31 cellular contexts compared by ENCODE assay signal in genomic region chr22:39055658-39056057, GRCh38. TPM values are rescaled to one million over a fixed set of nuclear protein-coding genes. Genes with fewer than 3 reads are reported as not detected.
"Had no signal": no experiment of that assay in that cellular context is flagged by ENCODE, and none has a peak within 500 bp of the region (broad histone marks: within the 10 kb centered on the region; RNA-seq: fewer than 3 reads in every experiment).

No MANE protein-coding gene starts in this region.

- H3K9me3 Mint-ChIP-seq: naive thymus-derived CD8-positive, alpha-beta T cell; neural crest cell; stimulated activated memory B cell treated with anti-CD40 and anti-IgM and Interleukin-4, amounts not matched to agents 10 μg/mL and 1 μg/mL and 100 μg/mL, for 72 hours; stimulated activated naive CD8-positive, alpha-beta T cell treated with anti-CD3 and anti-CD28 coated beads, Interleukin-15, amount 100 ng/mL, for 72 hours had no signal

- H3K4me1 ChIP-seq: left lung, lower lobe of right lung, pancreas, prostate gland, sigmoid colon, tibial nerve, upper lobe of left lung had no signal

- H3K27ac ChIP-seq: left lung, lower lobe of right lung, pancreas, prostate gland, sigmoid colon, spleen, tibial nerve, upper lobe of left lung had no signal

- FAIRE-seq: islet of Langerhans, kidney, pancreas, small intestine had no signal

- H3K36me3 Mint-ChIP-seq: naive thymus-derived CD8-positive, alpha-beta T cell had no signal

- ATAC-seq: left colon; left lung; lower lobe of right lung; naive thymus-derived CD8-positive, alpha-beta T cell; pancreas; right cardiac atrium; stimulated activated memory B cell treated with anti-CD40 and anti-IgM and Interleukin-4, amounts not matched to agents 10 μg/mL and 1 μg/mL and 100 μg/mL, for 72 hours; stimulated activated naive CD8-positive, alpha-beta T cell treated with anti-CD3 and anti-CD28 coated beads, Interleukin-15, amount 100 ng/mL, for 72 hours had no signal

- H3K4me3 Mint-ChIP-seq: naive thymus-derived CD8-positive, alpha-beta T cell; nephron; neural crest cell; stimulated activated memory B cell treated with anti-CD40 and anti-IgM and Interleukin-4, amounts not matched to agents 10 μg/mL and 1 μg/mL and 100 μg/mL, for 72 hours; stimulated activated naive CD8-positive, alpha-beta T cell treated with anti-CD3 and anti-CD28 coated beads, Interleukin-15, amount 100 ng/mL, for 72 hours had no signal

- H3K4me1 Mint-ChIP-seq: nephron; neural crest cell; stimulated activated naive CD8-positive, alpha-beta T cell treated with anti-CD3 and anti-CD28 coated beads, Interleukin-15, amount 100 ng/mL, for 72 hours had no signal

- H3K27ac Mint-ChIP-seq: nephron; stimulated activated memory B cell treated with anti-CD40 and anti-IgM and Interleukin-4, amounts not matched to agents 10 μg/mL and 1 μg/mL and 100 μg/mL, for 72 hours; stimulated activated naive CD8-positive, alpha-beta T cell treated with anti-CD3 and anti-CD28 coated beads, Interleukin-15, amount 100 ng/mL, for 72 hours had no signal

- H3K9me3 ChIP-seq: left lung, lower lobe of right lung, pancreas, prostate gland, sigmoid colon, spleen, tibial nerve, upper lobe of left lung had no signal

- H3K27me3 ChIP-seq: left lung, pancreas, sigmoid colon, spleen, tibial nerve, upper lobe of left lung had no signal

- H3K36me3 ChIP-seq: left lung, lower lobe of right lung, pancreas, prostate gland, sigmoid colon, tibial nerve, upper lobe of left lung had no signal

- H3K4me3 ChIP-seq: left lung, lower lobe of right lung, pancreas, prostate gland, sigmoid colon, spleen, tibial nerve, upper lobe of left lung had no signal

- DNase-seq: hippocampal formation; kidney; left colon; left lung; lower lobe of right lung; mammary epithelial cell; mesenchymal stem cell; naive thymus-derived CD8-positive, alpha-beta T cell; nucleus accumbens; pancreas; retina; right cardiac atrium; sigmoid colon; small intestine; spleen; stimulated activated CD4-positive, alpha-beta T cell treated with anti-CD3 and anti-CD28 coated beads, Interleukin-4, amount 100 ng/mL, for 4 hours; stimulated activated CD8-positive, alpha-beta memory T cell treated with anti-CD3 and anti-CD28 coated beads, Interleukin-4, amount 100 ng/mL, for 48 hours; stimulated activated naive CD4-positive, alpha-beta T cell treated with Interleukin-2 at 50 U/mL for 16 hours; stimulated activated naive CD8-positive, alpha-beta T cell treated with anti-CD3 and anti-CD28 coated beads, Interleukin-15, amount 100 ng/mL, for 72 hours; substantia nigra; upper lobe of left lung had no signal

- H3K27me3 Mint-ChIP-seq: naive thymus-derived CD8-positive, alpha-beta T cell; stimulated activated memory B cell treated with anti-CD40 and anti-IgM and Interleukin-4, amounts not matched to agents 10 μg/mL and 1 μg/mL and 100 μg/mL, for 72 hours; stimulated activated naive CD8-positive, alpha-beta T cell treated with anti-CD3 and anti-CD28 coated beads, Interleukin-15, amount 100 ng/mL, for 72 hours had no signal

RNA-seq across cellular contexts. Expression of gene APOBEC3H, which starts 41.4 kb away (rescaled TPM):
- total RNA-seq: left colon, liver, neural crest cell, osteoblast, sigmoid colon, temporal lobe, urinary bladder had no signal
